7 cellular contexts compared by ENCODE assay signal in genomic region chr3:56921573-56922571, GRCh38.
DNase-seq lines count a peak whose midpoint lies in the region; ATAC-seq and TF ChIP-seq lines count a peak whose summit lies in the region.

No MANE protein-coding gene starts in this region.

- no peaks in the 10 kb centered on the region for H3K9me3 Mint-ChIP-seq in HFFc6
- no peaks in the 10 kb centered on the region for H3K9me3 Mint-ChIP-seq in stimulated activated naive CD8-positive, alpha-beta T cell treated with anti-CD3 and anti-CD28 coated beads, Interleukin-15, amount 100 ng/mL, for 72 hours

- no peaks in the 10 kb centered on the region for H3K9me3 ChIP-seq in heart right ventricle

- H3K36me3 Mint-ChIP-seq in HFFc6 (ENCODE audit: low read depth): no peaks in the 10 kb centered on the region

- H3K27ac Mint-ChIP-seq in HFFc6: peak overlapping the region; percentile 5; the same call in 1 of the 2 replicates
- peak overlapping the region; percentile 79 to 80 for H3K27ac Mint-ChIP-seq in stimulated activated naive CD8-positive, alpha-beta T cell treated with anti-CD3 and anti-CD28 coated beads, Interleukin-15, amount 100 ng/mL, for 72 hours

- ATAC-seq in heart right ventricle: peak in 6 of 8 donors; percentile 9 to 41 (median 27)
- ATAC-seq in stimulated activated naive CD8-positive, alpha-beta T cell treated with anti-CD3 and anti-CD28 coated beads, Interleukin-15, amount 100 ng/mL, for 72 hours: no peak

- WGBS in heart right ventricle, 2 donors: 15 to 17% methylated on average over 7 of the region's 7 CpGs

- intact Hi-C loops in heart right ventricle (cut with DNase I): loop anchor here in 2 of 10 donors (5.0 to 10.0 kb wide), 3 partner anchors 63 to 120 kb away; partner anchors contain the start of gene ARHGEF3 (in 2 of the 2)
- intact Hi-C loops in dorsolateral prefrontal cortex (cut with DNase I): no loop called here

- peak overlapping the region in 9 of 10 donors; percentile 1 to 39 (median 23) for H3K4me3 ChIP-seq in heart right ventricle
- H3K4me3 ChIP-seq in dorsolateral prefrontal cortex: peak overlapping the region in 7 of 59 donors; percentile 5 to 28 (median 14)

- peak overlapping the region; percentile 38; the same call in 1 of the 2 replicates for H3K4me3 Mint-ChIP-seq in HFFc6
- peak overlapping the region; percentile 79 to 81 for H3K4me3 Mint-ChIP-seq in stimulated activated naive CD8-positive, alpha-beta T cell treated with anti-CD3 and anti-CD28 coated beads, Interleukin-15, amount 100 ng/mL, for 72 hours

- peak overlapping the region; percentile 91 for H3K27ac ChIP-seq in VCaP
- H3K27ac ChIP-seq in heart right ventricle: peak overlapping the region; percentile 36 to 86 (median 69)
- peak overlapping the region in 29 of 59 donors; percentile 3 to 60 (median 33) for H3K27ac ChIP-seq in dorsolateral prefrontal cortex

- H3K27me3 Mint-ChIP-seq in HFFc6 (ENCODE audit: insufficient read depth): peaks cover 14% of the 10 kb centered on the region; the same call in 1 of the 2 replicates
- H3K27me3 Mint-ChIP-seq in stimulated activated naive CD8-positive, alpha-beta T cell treated with anti-CD3 and anti-CD28 coated beads, Interleukin-15, amount 100 ng/mL, for 72 hours: no peaks in the 10 kb centered on the region

- TF ChIP-seq CTCF in HFFc6 (IDR thresholded peaks at IDR 0.05) (no peak), VCaP (conservative IDR thresholded peaks at IDR 0.05) (no peak), heart right ventricle (IDR thresholded peaks at IDR 0.05) (no peak), dorsolateral prefrontal cortex (IDR thresholded peaks at IDR 0.05 in 54 of 56, conservative IDR thresholded peaks at IDR 0.05 in 2 of 56; ENCODE audit: low read depth in 1 of 56, partially characterized antibody in 56 of 56) (no peak)

- no peaks in the 10 kb centered on the region for H3K27me3 ChIP-seq in heart right ventricle
- H3K27me3 ChIP-seq in dorsolateral prefrontal cortex: no peaks in the 10 kb centered on the region

- DNase-seq in HFFc6 (peak; percentile 35), heart right ventricle (no peak), dorsolateral prefrontal cortex (no peak), DMS53 treated with DMSO at 0.1 percent for 48 hours (lab: John Stamatoyannopoulos, UW; ENCODE audit: unreplicated experiment) (no peak), ecto neural progenitor cell (ENCODE audit: low spot score) (no peak)
- no peak for DNase-seq in stimulated activated naive CD8-positive, alpha-beta T cell treated with anti-CD3 and anti-CD28 coated beads, Interleukin-15, amount 100 ng/mL, for 72 hours

- H3K4me1 Mint-ChIP-seq in HFFc6 (ENCODE audit: low read depth): peaks cover 41% of the 10 kb centered on the region
- H3K4me1 Mint-ChIP-seq in stimulated activated naive CD8-positive, alpha-beta T cell treated with anti-CD3 and anti-CD28 coated beads, Interleukin-15, amount 100 ng/mL, for 72 hours: peaks cover 90% of the 10 kb centered on the region

- no peaks in the 10 kb centered on the region for H3K36me3 ChIP-seq in heart right ventricle

- H3K4me1 ChIP-seq in heart right ventricle: peaks cover 15 to 84% (median 74%) of the 10 kb centered on the region in 9 donors
